In the genomic region with DNA sequence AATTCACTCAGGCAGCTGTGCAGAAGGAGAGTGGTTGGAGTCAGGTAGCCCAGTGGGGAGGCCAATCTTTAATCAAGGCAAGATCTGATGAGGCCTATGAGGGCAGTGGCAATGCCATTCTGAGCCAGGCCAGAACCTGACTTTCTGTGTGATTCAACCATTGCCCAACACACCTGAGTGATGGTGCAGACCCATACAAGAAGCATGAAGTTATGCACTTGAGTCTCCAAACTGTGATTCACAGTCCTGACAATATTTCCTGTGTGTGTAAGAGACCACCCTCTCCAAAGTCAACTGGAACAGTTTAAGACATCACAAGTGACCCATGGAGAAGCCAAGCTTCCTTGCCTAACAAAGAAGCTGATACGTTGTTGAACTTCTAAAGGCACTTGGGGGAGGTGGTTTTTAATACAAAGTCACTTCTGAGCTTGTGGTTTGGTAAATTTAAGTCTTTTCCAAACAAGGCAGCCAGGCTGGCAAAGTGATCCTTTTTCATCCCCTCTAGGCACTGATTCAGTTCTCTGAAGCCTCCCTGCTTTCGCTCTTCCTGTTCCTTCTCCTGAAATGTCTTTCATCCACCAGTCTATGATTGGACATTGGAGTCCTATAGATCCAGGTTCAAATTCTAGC, we compare ENCODE assay signal across 1 cellular context.
TF ChIP-seq lines count a peak whose summit lies in the region.

No MANE protein-coding gene starts in this region.

TF ChIP-seq in H1, 55 proteins besides CTCF, POLR2A, EP300 and RAD21:
- TF ChIP-seq, protein P1, sequence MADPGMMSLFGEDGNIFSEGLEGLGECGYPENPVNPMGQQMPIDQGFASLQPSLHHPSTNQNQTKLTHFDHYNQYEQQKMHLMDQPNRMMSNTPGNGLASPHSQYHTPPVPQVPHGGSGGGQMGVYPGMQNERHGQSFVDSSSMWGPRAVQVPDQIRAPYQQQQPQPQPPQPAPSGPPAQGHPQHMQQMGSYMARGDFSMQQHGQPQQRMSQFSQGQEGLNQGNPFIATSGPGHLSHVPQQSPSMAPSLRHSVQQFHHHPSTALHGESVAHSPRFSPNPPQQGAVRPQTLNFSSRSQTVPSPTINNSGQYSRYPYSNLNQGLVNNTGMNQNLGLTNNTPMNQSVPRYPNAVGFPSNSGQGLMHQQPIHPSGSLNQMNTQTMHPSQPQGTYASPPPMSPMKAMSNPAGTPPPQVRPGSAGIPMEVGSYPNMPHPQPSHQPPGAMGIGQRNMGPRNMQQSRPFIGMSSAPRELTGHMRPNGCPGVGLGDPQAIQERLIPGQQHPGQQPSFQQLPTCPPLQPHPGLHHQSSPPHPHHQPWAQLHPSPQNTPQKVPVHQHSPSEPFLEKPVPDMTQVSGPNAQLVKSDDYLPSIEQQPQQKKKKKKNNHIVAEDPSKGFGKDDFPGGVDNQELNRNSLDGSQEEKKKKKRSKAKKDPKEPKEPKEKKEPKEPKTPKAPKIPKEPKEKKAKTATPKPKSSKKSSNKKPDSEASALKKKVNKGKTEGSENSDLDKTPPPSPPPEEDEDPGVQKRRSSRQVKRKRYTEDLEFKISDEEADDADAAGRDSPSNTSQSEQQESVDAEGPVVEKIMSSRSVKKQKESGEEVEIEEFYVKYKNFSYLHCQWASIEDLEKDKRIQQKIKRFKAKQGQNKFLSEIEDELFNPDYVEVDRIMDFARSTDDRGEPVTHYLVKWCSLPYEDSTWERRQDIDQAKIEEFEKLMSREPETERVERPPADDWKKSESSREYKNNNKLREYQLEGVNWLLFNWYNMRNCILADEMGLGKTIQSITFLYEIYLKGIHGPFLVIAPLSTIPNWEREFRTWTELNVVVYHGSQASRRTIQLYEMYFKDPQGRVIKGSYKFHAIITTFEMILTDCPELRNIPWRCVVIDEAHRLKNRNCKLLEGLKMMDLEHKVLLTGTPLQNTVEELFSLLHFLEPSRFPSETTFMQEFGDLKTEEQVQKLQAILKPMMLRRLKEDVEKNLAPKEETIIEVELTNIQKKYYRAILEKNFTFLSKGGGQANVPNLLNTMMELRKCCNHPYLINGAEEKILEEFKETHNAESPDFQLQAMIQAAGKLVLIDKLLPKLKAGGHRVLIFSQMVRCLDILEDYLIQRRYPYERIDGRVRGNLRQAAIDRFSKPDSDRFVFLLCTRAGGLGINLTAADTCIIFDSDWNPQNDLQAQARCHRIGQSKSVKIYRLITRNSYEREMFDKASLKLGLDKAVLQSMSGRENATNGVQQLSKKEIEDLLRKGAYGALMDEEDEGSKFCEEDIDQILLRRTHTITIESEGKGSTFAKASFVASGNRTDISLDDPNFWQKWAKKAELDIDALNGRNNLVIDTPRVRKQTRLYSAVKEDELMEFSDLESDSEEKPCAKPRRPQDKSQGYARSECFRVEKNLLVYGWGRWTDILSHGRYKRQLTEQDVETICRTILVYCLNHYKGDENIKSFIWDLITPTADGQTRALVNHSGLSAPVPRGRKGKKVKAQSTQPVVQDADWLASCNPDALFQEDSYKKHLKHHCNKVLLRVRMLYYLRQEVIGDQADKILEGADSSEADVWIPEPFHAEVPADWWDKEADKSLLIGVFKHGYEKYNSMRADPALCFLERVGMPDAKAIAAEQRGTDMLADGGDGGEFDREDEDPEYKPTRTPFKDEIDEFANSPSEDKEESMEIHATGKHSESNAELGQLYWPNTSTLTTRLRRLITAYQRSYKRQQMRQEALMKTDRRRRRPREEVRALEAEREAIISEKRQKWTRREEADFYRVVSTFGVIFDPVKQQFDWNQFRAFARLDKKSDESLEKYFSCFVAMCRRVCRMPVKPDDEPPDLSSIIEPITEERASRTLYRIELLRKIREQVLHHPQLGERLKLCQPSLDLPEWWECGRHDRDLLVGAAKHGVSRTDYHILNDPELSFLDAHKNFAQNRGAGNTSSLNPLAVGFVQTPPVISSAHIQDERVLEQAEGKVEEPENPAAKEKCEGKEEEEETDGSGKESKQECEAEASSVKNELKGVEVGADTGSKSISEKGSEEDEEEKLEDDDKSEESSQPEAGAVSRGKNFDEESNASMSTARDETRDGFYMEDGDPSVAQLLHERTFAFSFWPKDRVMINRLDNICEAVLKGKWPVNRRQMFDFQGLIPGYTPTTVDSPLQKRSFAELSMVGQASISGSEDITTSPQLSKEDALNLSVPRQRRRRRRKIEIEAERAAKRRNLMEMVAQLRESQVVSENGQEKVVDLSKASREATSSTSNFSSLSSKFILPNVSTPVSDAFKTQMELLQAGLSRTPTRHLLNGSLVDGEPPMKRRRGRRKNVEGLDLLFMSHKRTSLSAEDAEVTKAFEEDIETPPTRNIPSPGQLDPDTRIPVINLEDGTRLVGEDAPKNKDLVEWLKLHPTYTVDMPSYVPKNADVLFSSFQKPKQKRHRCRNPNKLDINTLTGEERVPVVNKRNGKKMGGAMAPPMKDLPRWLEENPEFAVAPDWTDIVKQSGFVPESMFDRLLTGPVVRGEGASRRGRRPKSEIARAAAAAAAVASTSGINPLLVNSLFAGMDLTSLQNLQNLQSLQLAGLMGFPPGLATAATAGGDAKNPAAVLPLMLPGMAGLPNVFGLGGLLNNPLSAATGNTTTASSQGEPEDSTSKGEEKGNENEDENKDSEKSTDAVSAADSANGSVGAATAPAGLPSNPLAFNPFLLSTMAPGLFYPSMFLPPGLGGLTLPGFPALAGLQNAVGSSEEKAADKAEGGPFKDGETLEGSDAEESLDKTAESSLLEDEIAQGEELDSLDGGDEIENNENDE (IDR thresholded peaks at IDR 0.05; ENCODE audit: insufficient replicate concordance, low read length), result no peak
- TF ChIP-seq SP4 (IDR thresholded peaks at IDR 0.05; ENCODE audit: low read length), result no peak
- TF ChIP-seq EGR1 (IDR thresholded peaks at IDR 0.05; ENCODE audit: borderline replicate concordance, low read depth, low read length), result no peak
- TF ChIP-seq JUN (IDR thresholded peaks at IDR 0.05; ENCODE audit: low read depth, low read length), result no peak
- no peak for TF ChIP-seq CBX8 (IDR thresholded peaks at IDR 0.05; ENCODE audit: borderline replicate concordance, low read depth, low read length)
- no peak for TF ChIP-seq SIN3A (conservative IDR thresholded peaks at IDR 0.05 in 1 of 2, IDR thresholded peaks at IDR 0.05 in 1 of 2; ENCODE audit: low read depth in 1 of 2, low read length in 2 of 2)
- TF ChIP-seq RNF2 (IDR thresholded peaks at IDR 0.05; ENCODE audit: borderline replicate concordance, low read depth, low read length, missing control alignments, poor library complexity, severe bottlenecking), result no peak
